In genomic region chr17:44689492-44690217, GRCh38 we compare ENCODE assay signal across 8 cellular contexts. TPM values are rescaled to one million over a fixed set of nuclear protein-coding genes. Genes with fewer than 3 reads are reported as not detected.
DNase-seq lines count a peak whose midpoint lies in the region; ATAC-seq, FAIRE-seq and TF ChIP-seq lines count a peak whose summit lies in the region.

CCDC43 (minus strand) TSS chr17:44689776; CDS start chr17:44689753, 23 bp downstream.

- H3K4me3 ChIP-seq in dorsolateral prefrontal cortex (peak within 1 kb of the TSS; percentile 65 to 99 (median 87)), right lobe of liver (peak within 1 kb of the TSS; percentile 72 to 98 (median 95))

- DNase-seq in Ammon's horn (ENCODE audit: low spot score): peak; percentile 94
- DNase-seq in GM19239 (ENCODE audit: insufficient read length, low spot score): peak; percentile 83
- DNase-seq in NCI-H82 (lab: John Stamatoyannopoulos, UW): peak; percentile 98
- DNase-seq in activated CD4-positive, alpha-beta T cell treated with anti-CD3 and anti-CD28 coated beads, Interleukin-2, amount 50 U/mL, for 4 hours: peak; percentile 88 to 89
- DNase-seq in dorsolateral prefrontal cortex: peak; percentile 85 to 93 (median 90)
- peak; percentile 89 to 94 (median 93) for DNase-seq in right lobe of liver
- peak; percentile 93 for DNase-seq in stimulated activated CD4-positive, alpha-beta T cell treated with anti-CD3 and anti-CD28 coated beads, Interleukin-4, amount 100 ng/mL, for 24 hours

- FAIRE-seq in GM19239 (lab: Jason Lieb, UNC): peak; percentile 87

- H3K27me3 ChIP-seq in dorsolateral prefrontal cortex: no peaks in the 10 kb centered on the region
- H3K27me3 ChIP-seq in right lobe of liver: no peaks in the 10 kb centered on the region

- H3K9me3 ChIP-seq in right lobe of liver: no peaks in the 10 kb centered on the region

- TF ChIP-seq CTCF in dorsolateral prefrontal cortex (IDR thresholded peaks at IDR 0.05 in 54 of 56, conservative IDR thresholded peaks at IDR 0.05 in 2 of 56; ENCODE audit: low read depth in 1 of 56, partially characterized antibody in 56 of 56) (peak in 33 of 56 donors; percentile 7 to 49 (median 28)), right lobe of liver (IDR thresholded peaks at IDR 0.05) (no peak)

- intact Hi-C loops in dorsolateral prefrontal cortex (cut with DNase I) (loop anchor here in 1 of 2 donors (1.0 kb wide), 2 partner anchors 19 to 210 kb away; partner anchors contain the start of genes DBF4B and EFTUD2), right lobe of liver (cut with DNase I) (no loop called here)

- TF ChIP-seq POLR2A in right lobe of liver (IDR thresholded peaks at IDR 0.05): peak; percentile 71

- H3K4me1 ChIP-seq in right lobe of liver: peaks cover 0 to 14% (median 3%) of the 10 kb centered on the region in 4 donors

- ATAC-seq in HG03558 (IDR thresholded peaks at IDR 0.05; ENCODE audit: extremely low read depth, unreplicated experiment): peak; percentile 64
- peak; percentile 96 to 100 (median 98) for ATAC-seq in right lobe of liver

- no peaks in the 10 kb centered on the region for H3K36me3 ChIP-seq in right lobe of liver

- H3K27ac ChIP-seq in dorsolateral prefrontal cortex: peak within 1 kb of the TSS in 58 of 59 donors; percentile 8 to 92 (median 82)
- H3K27ac ChIP-seq in right lobe of liver: peak within 1 kb of the TSS; percentile 21 to 77 (median 48)

- 0% methylated on average over 21 of the region's 51 CpGs for WGBS in right lobe of liver (ENCODE audit: insufficient coverage, low coverage, low lambda C conversion rate, missing lambda C conversion rate)

RNA-seq across cellular contexts. Expression of gene CCDC43, which starts in this region (rescaled TPM):
- 10 to 100 TPM; 18.2 to 35.2 (median 24.7) TPM for total RNA-seq in dorsolateral prefrontal cortex
- 1 to 10 TPM; 4.5 to 8.4 (median 5.6) TPM for total RNA-seq in right lobe of liver

Comparison
In these comparisons a context has a peak if more than half of its experiments do, and no peak if none do; other contexts are left out.
1. Peak in every context shown above with its lines: DNase-seq, ATAC-seq, H3K4me3 ChIP-seq and H3K27ac ChIP-seq.
2. CTCF ChIP-seq: peak in dorsolateral prefrontal cortex (33 of 56); none in right lobe of liver (0 of 4).